7 cellular contexts compared by ENCODE assay signal in the genomic region with DNA sequence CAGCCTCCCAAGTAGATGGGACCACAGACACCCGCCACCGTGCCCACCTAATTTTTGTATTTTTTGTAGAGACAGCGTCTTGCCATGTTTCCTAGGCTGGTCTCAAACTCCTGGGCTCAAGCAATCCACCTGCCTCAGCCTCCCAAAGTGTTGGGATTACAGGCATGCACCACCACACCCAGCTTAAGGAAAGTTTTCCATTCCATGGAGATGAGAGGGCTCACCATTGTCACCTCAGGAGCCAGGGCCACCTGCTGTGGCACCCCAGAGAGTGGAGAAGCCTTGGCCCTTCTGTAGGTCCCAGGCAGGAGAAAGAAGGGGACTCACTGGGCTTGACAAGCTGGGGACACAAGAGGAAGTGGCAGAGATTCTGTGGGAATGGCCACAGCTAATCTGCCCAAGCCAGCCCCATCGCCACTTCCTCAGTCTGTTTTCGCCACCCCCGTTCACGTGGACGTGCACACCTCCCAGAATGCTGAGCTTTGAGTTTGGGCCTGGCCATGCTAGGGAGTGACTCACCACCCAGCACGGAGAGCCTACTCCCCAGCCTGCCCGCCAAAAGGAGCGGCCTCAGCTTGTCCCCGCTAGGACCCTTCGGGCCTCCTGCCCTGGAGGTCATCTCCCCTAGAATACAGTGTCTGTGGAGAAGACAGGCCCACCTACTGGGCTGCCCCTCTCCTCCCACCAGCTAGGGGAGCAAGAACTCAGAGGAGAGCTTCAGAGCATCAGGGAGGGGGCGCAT. TPM values are rescaled to one million over a fixed set of nuclear protein-coding genes. Genes with fewer than 3 reads are reported as not detected.
DNase-seq lines count a peak whose midpoint lies in the region; ATAC-seq and TF ChIP-seq lines count a peak whose summit lies in the region.

No MANE protein-coding gene starts in this region.

- no peaks in the 10 kb centered on the region for H3K9me3 Mint-ChIP-seq in activated naive CD8-positive, alpha-beta T cell treated with anti-CD3 and anti-CD28 coated beads, Interleukin-2, amount 50 U/mL, for 24 hours
- no peaks in the 10 kb centered on the region for H3K9me3 Mint-ChIP-seq in stimulated activated naive CD8-positive, alpha-beta T cell treated with anti-CD3 and anti-CD28 coated beads, Interleukin-15, amount 100 ng/mL, for 72 hours

- ATAC-seq in activated naive CD8-positive, alpha-beta T cell treated with anti-CD3 and anti-CD28 coated beads, Interleukin-2, amount 50 U/mL, for 24 hours: peak; percentile 42
- peak; percentile 57 for ATAC-seq in stimulated activated naive CD8-positive, alpha-beta T cell treated with anti-CD3 and anti-CD28 coated beads, Interleukin-15, amount 100 ng/mL, for 72 hours
- ATAC-seq in HG03342 (IDR thresholded peaks at IDR 0.05; ENCODE audit: unreplicated experiment) (no peak), GM18505 (IDR thresholded peaks at IDR 0.05; ENCODE audit: unreplicated experiment) (no peak)

- H3K36me3 Mint-ChIP-seq in activated naive CD8-positive, alpha-beta T cell treated with anti-CD3 and anti-CD28 coated beads, Interleukin-2, amount 50 U/mL, for 24 hours (ENCODE audit: low read depth): peaks cover 7% of the 10 kb centered on the region

- H3K4me3 Mint-ChIP-seq in activated naive CD8-positive, alpha-beta T cell treated with anti-CD3 and anti-CD28 coated beads, Interleukin-2, amount 50 U/mL, for 24 hours: no peak overlapping the region
- no peak overlapping the region for H3K4me3 Mint-ChIP-seq in stimulated activated naive CD8-positive, alpha-beta T cell treated with anti-CD3 and anti-CD28 coated beads, Interleukin-15, amount 100 ng/mL, for 72 hours

- no peak overlapping the region for H3K27ac Mint-ChIP-seq in activated naive CD8-positive, alpha-beta T cell treated with anti-CD3 and anti-CD28 coated beads, Interleukin-2, amount 50 U/mL, for 24 hours
- no peak overlapping the region for H3K27ac Mint-ChIP-seq in stimulated activated naive CD8-positive, alpha-beta T cell treated with anti-CD3 and anti-CD28 coated beads, Interleukin-15, amount 100 ng/mL, for 72 hours

- no peaks in the 10 kb centered on the region for H3K27me3 Mint-ChIP-seq in activated naive CD8-positive, alpha-beta T cell treated with anti-CD3 and anti-CD28 coated beads, Interleukin-2, amount 50 U/mL, for 24 hours
- no peaks in the 10 kb centered on the region for H3K27me3 Mint-ChIP-seq in stimulated activated naive CD8-positive, alpha-beta T cell treated with anti-CD3 and anti-CD28 coated beads, Interleukin-15, amount 100 ng/mL, for 72 hours

- TF ChIP-seq POLR2A in GM18505 (IDR thresholded peaks at IDR 0.05; ENCODE audit: borderline replicate concordance, extremely low read depth, insufficient read depth, insufficient read length): no peak

- DNase-seq in M059J (ENCODE audit: low read depth) (peak; percentile 5), inferior parietal cortex (ENCODE audit: extremely low spot score) (peak; percentile 68), NCI-H2196 treated with DMSO at 0.1 percent for 48 hours (lab: John Stamatoyannopoulos, UW; ENCODE audit: unreplicated experiment) (no peak)
- peak; percentile 48 for DNase-seq in activated naive CD8-positive, alpha-beta T cell treated with anti-CD3 and anti-CD28 coated beads, Interleukin-2, amount 50 U/mL, for 24 hours
- DNase-seq in stimulated activated naive CD8-positive, alpha-beta T cell treated with anti-CD3 and anti-CD28 coated beads, Interleukin-15, amount 100 ng/mL, for 72 hours: peak in 1 of 2 donors; percentile 53

- H3K4me1 Mint-ChIP-seq in activated naive CD8-positive, alpha-beta T cell treated with anti-CD3 and anti-CD28 coated beads, Interleukin-2, amount 50 U/mL, for 24 hours: peaks cover 62% of the 10 kb centered on the region
- H3K4me1 Mint-ChIP-seq in stimulated activated naive CD8-positive, alpha-beta T cell treated with anti-CD3 and anti-CD28 coated beads, Interleukin-15, amount 100 ng/mL, for 72 hours: peaks cover 74% of the 10 kb centered on the region

RNA-seq across cellular contexts. Expression of a gene that starts 4.8 kb away (rescaled TPM):
- total RNA-seq in M059J (2014; rRNA removed; shearing (Covaris generic)): 35.3 and 35.6 TPM in 2 replicates

RNA-seq across cellular contexts. Expression of a gene that starts 16.9 kb away (rescaled TPM):
- 22.0 and 33.3 TPM in 2 replicates for total RNA-seq in M059J (2014; rRNA removed; shearing (Covaris generic))

Comparison
In these comparisons a context has a peak if more than half of its experiments do, and no peak if none do; other contexts are left out.
1. ATAC-seq: peak in activated naive CD8-positive, alpha-beta T cell treated with anti-CD3 and anti-CD28 coated beads, Interleukin-2, amount 50 U/mL, for 24 hours (single experiment) and stimulated activated naive CD8-positive, alpha-beta T cell treated with anti-CD3 and anti-CD28 coated beads, Interleukin-15, amount 100 ng/mL, for 72 hours (single experiment); none in HG03342 (single experiment) and GM18505 (single experiment).